Comparison of ENCODE assay signal across 20 cellular contexts in the genomic region with DNA sequence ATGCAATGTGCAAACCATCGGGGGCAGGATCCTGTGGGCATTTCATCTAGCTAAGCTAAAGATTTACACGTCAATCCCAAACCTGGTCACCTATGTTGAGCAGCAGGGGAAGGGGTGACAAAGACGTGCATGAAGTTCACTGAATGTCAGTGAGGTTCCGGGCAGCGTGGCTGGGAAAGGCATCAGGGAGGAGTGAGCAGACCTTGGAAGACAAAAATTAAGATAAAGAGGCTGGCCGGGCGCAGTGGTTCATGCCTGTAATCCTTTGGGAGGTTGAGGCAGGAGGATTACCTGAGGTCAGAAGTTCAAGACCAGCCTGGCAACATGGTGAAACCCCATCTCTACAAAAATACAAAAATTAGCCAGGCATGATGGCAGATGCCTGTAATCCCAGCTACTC.
A peak's percentile ranks its signal among the peaks of the same experiment; 100 is the strongest.
DNase-seq lines count a peak whose midpoint lies in the region; ATAC-seq and TF ChIP-seq lines count a peak whose summit lies in the region.
"Had no signal": no experiment of that assay in that cellular context is flagged by ENCODE, and none has a peak within 500 bp of the region (broad histone marks: within the 10 kb centered on the region; RNA-seq: fewer than 3 reads in every experiment).

No MANE protein-coding gene starts in this region.

- ATAC-seq in activated naive CD4-positive, alpha-beta T cell treated with anti-CD3 and anti-CD28 coated beads, Interleukin-2, amount 50 U/mL, for 72 hours, result no peak
- ATAC-seq in aorta (ENCODE audit: low FRiP score) (no peak), GM18861 (IDR thresholded peaks at IDR 0.05; ENCODE audit: unreplicated experiment) (no peak)
- ATAC-seq: CD8-positive, alpha-beta T cell; HepG2 had no signal

- TF ChIP-seq CTCF in dorsolateral prefrontal cortex (IDR thresholded peaks at IDR 0.05 in 54 of 56, conservative IDR thresholded peaks at IDR 0.05 in 2 of 56; ENCODE audit: low read depth in 1 of 56, partially characterized antibody in 56 of 56) (no peak), neural progenitor cell (IDR thresholded peaks at IDR 0.05) (no peak)

- peak overlapping the region; percentile 9 to 52 for H3K27ac Mint-ChIP-seq in activated naive CD4-positive, alpha-beta T cell treated with anti-CD3 and anti-CD28 coated beads, Interleukin-2, amount 50 U/mL, for 72 hours
- no peak overlapping the region for H3K27ac Mint-ChIP-seq in activated naive CD4-positive, alpha-beta T cell treated with anti-CD3 and anti-CD28 coated beads for 36 hours
- no peak overlapping the region for H3K27ac Mint-ChIP-seq in neural progenitor cell
- H3K27ac Mint-ChIP-seq: HFFc6 had no signal

- no peak overlapping the region for H3K4me3 Mint-ChIP-seq in activated naive CD4-positive, alpha-beta T cell treated with anti-CD3 and anti-CD28 coated beads for 36 hours
- H3K4me3 Mint-ChIP-seq in neural progenitor cell, result peak overlapping the region; percentile 38
- H3K4me3 Mint-ChIP-seq: CD8-positive, alpha-beta T cell; HFFc6 had no signal

- H3F3A ChIP-seq in neural progenitor cell (ENCODE audit: low read depth), result no peaks in the 10 kb centered on the region

- H4K20me1 ChIP-seq in neural progenitor cell (ENCODE audit: low read depth), result no peaks in the 10 kb centered on the region
- H4K20me1 ChIP-seq: BLaER1 had no signal

- peaks cover 0 to 15% of the 10 kb centered on the region in 2 donors for H3K36me3 Mint-ChIP-seq in activated naive CD4-positive, alpha-beta T cell treated with anti-CD3 and anti-CD28 coated beads, Interleukin-2, amount 50 U/mL, for 72 hours
- H3K36me3 Mint-ChIP-seq in activated naive CD4-positive, alpha-beta T cell treated with anti-CD3 and anti-CD28 coated beads for 36 hours (ENCODE audit: low read depth), result peaks cover 3% of the 10 kb centered on the region
- peaks cover 23% of the 10 kb centered on the region for H3K36me3 Mint-ChIP-seq in neural progenitor cell

- H3K9ac ChIP-seq in neural progenitor cell, result no peak overlapping the region
- H3K9ac ChIP-seq: BLaER1 had no signal

- 92 to 94% methylated on average over 7 of the region's 7 CpGs for WGBS in aorta, 2 donors

- peak overlapping the region in 44 of 59 donors; percentile 63 to 100 (median 88) for H3K27ac ChIP-seq in dorsolateral prefrontal cortex
- no peak overlapping the region for H3K27ac ChIP-seq in neural progenitor cell
- no peak overlapping the region for H3K27ac ChIP-seq in aorta (ENCODE audit: low read depth in 1 of 2, low read length in 2 of 2)

- CTCF ChIA-PET in activated naive CD4-positive, alpha-beta T cell treated with anti-CD3 and anti-CD28 coated beads for 36 hours (lab: Charles Lee), result interaction anchor here (0.7 kb wide), 1 partner anchor 21 kb away, joined by 5 read pairs; no protein-coding TSS in a partner anchor

- no peaks in the 10 kb centered on the region for H3K9me3 ChIP-seq in neural progenitor cell (ENCODE audit: low read depth)
- no peaks in the 10 kb centered on the region for H3K9me3 ChIP-seq in aorta (ENCODE audit: control insufficient read depth, low read length)
- H3K9me3 ChIP-seq: BLaER1 had no signal

- H3K27me3 ChIP-seq in dorsolateral prefrontal cortex (no peaks in the 10 kb centered on the region), neural progenitor cell (no peaks in the 10 kb centered on the region), aorta (ENCODE audit: control insufficient read depth in 1 of 2, insufficient read depth in 2 of 2, low read length in 1 of 2) (no peaks in the 10 kb centered on the region)
- H3K27me3 ChIP-seq: BLaER1 had no signal

- H3K4me3 ChIP-seq in dorsolateral prefrontal cortex (no peak overlapping the region), neural progenitor cell (no peak overlapping the region), aorta (ENCODE audit: low read length in 2 of 2) (no peak overlapping the region)
- H3K4me3 ChIP-seq: BLaER1 had no signal

- no peak overlapping the region for H3K4me2 ChIP-seq in neural progenitor cell

- no peaks in the 10 kb centered on the region for H3K79me2 ChIP-seq in neural progenitor cell (ENCODE audit: low read depth)

- H3K36me3 ChIP-seq in neural progenitor cell, result no peaks in the 10 kb centered on the region
- no peaks in the 10 kb centered on the region for H3K36me3 ChIP-seq in aorta (ENCODE audit: control insufficient read depth in 1 of 2, insufficient read depth in 2 of 2, low read length in 1 of 2)

- H3K4me1 ChIP-seq in neural progenitor cell (no peaks in the 10 kb centered on the region), aorta (ENCODE audit: control insufficient read depth in 1 of 2, insufficient read depth in 2 of 2, low read length in 2 of 2) (peaks cover 9% of the 10 kb centered on the region in 2 donors)

- no peak overlapping the region for H2AFZ ChIP-seq in neural progenitor cell (replicated peaks)

- intact Hi-C loops in activated naive CD4-positive, alpha-beta T cell treated with anti-CD3 and anti-CD28 coated beads for 36 hours (cut with micrococcal nuclease), result no loop called here
- intact Hi-C loops in dorsolateral prefrontal cortex (cut with DNase I), result loop anchor here in 1 of 2 donors (5.0 kb wide), 1 partner anchor 34 kb away; no protein-coding TSS in a partner anchor
- intact Hi-C loops in aorta (cut with DNase I), result no loop called here

- H3K9me3 Mint-ChIP-seq in activated naive CD4-positive, alpha-beta T cell treated with anti-CD3 and anti-CD28 coated beads, Interleukin-2, amount 50 U/mL, for 72 hours, result no peaks in the 10 kb centered on the region
- no peaks in the 10 kb centered on the region for H3K9me3 Mint-ChIP-seq in activated naive CD4-positive, alpha-beta T cell treated with anti-CD3 and anti-CD28 coated beads for 36 hours
- H3K9me3 Mint-ChIP-seq in neural progenitor cell, result no peaks in the 10 kb centered on the region
- H3K9me3 Mint-ChIP-seq: CD8-positive, alpha-beta T cell; HFFc6 had no signal

- DNase-seq in activated naive CD4-positive, alpha-beta T cell treated with anti-CD3 and anti-CD28 coated beads, Interleukin-2, amount 50 U/mL, for 72 hours (ENCODE audit: low spot score in 2 of 2), result no peak
- no peak for DNase-seq in activated naive CD4-positive, alpha-beta T cell treated with anti-CD3 and anti-CD28 coated beads for 36 hours
- DNase-seq in dorsolateral prefrontal cortex, result peak in 1 of 10 donors; percentile 30
- no peak for DNase-seq in neural progenitor cell (ENCODE audit: low spot score)
- DNase-seq in aorta, result peak; percentile 9 to 73
- DNase-seq in SHP77 (lab: John Stamatoyannopoulos, UW), result no peak
- DNase-seq: CD8-positive, alpha-beta T cell; DMS53; EL; HFFc6; KG1; NCI-H1105 treated with DMSO at 0.1 percent for 48 hours; NCI-H1694; NCI-H510A; NCI-H748 treated with DMSO at 0.1 percent for 48 hours; NK-92 treated with Interleukin-12 subunit alpha and Interleukin-12 subunit beta, amount 100 ng/mL, for 24 hours; Right ventricle myocardium superior had no signal

- peaks cover 8% of the 10 kb centered on the region for H3K4me1 Mint-ChIP-seq in activated naive CD4-positive, alpha-beta T cell treated with anti-CD3 and anti-CD28 coated beads for 36 hours (ENCODE audit: low read depth)
- H3K4me1 Mint-ChIP-seq in neural progenitor cell, result no peaks in the 10 kb centered on the region

- no peaks in the 10 kb centered on the region for H3K27me3 Mint-ChIP-seq in activated naive CD4-positive, alpha-beta T cell treated with anti-CD3 and anti-CD28 coated beads for 36 hours (ENCODE audit: low read depth)
- H3K27me3 Mint-ChIP-seq in neural progenitor cell (ENCODE audit: insufficient read depth, low read depth), result peaks cover 2% of the 10 kb centered on the region

Comparison
In these comparisons a context has a peak if more than half of its experiments do, and no peak if none do; other contexts are left out.
1. H3K27ac Mint-ChIP-seq: peak in activated naive CD4-positive, alpha-beta T cell treated with anti-CD3 and anti-CD28 coated beads, Interleukin-2, amount 50 U/mL, for 72 hours (2 of 2); none in activated naive CD4-positive, alpha-beta T cell treated with anti-CD3 and anti-CD28 coated beads for 36 hours (single experiment) and neural progenitor cell (single experiment).
2. DNase-seq: peak in aorta (2 of 2); none in activated naive CD4-positive, alpha-beta T cell treated with anti-CD3 and anti-CD28 coated beads, Interleukin-2, amount 50 U/mL, for 72 hours (0 of 2), activated naive CD4-positive, alpha-beta T cell treated with anti-CD3 and anti-CD28 coated beads for 36 hours (single experiment), neural progenitor cell (single experiment) and SHP77 (0 of 2).
3. H3K27ac ChIP-seq: peak in dorsolateral prefrontal cortex (44 of 59); none in neural progenitor cell (single experiment) and aorta (0 of 2).